8 cellular contexts compared by ENCODE assay signal in the genomic region with DNA sequence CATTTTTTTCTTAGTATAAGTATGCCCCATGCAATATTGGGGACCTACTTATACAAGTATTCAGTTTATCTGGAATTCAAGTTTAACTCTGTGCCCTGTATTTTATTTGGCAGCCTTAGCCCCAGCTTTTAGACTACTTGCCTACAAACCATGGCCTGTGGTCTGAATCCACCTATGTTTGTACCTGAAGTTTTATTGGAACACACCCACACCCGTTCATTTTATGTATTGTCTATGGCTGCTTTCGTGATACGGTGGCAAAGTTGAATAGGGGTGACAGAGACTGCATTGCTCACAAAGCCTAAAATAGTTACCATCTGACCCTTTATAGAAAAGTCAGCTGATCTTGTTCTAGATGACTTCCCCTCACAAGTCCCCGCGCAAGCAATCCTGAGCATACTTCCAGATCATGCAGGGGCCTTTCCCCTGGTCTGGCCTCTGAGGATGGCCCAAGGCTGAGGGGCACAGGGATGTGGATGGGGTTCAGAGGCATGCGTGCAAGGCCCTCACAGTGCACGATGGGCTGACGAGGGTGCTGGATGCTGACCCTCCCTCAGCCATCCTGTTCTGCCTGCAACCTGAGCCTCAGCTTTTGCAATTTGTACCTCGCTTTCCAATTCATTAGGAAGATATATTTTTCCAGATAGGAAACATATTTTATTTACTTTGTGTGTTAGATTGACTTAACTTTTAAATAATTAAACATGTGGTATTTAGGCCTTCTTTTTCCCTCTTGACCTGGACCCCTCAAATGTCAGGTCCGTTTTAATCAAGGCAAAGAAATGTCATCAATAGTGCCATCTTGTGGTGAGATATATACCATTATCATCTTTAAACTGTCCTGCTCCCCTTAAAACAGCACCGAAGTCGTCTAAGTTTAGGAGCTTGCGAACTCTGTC.
A peak's percentile ranks its signal among the peaks of the same experiment; 100 is the strongest.
DNase-seq lines count a peak whose midpoint lies in the region; ATAC-seq, FAIRE-seq and TF ChIP-seq lines count a peak whose summit lies in the region.

No MANE protein-coding gene starts in this region.

- peak in 2 of 3 donors; percentile 48 to 73 for DNase-seq in CD4-positive, CD25-positive, alpha-beta regulatory T cell
- DNase-seq in KBM-7 (peak; percentile 62), SK-N-SH (peak; percentile 49), fibroblast of peridontal ligament (ENCODE audit: extremely low read depth) (peak; percentile 57), pancreas (no peak)
- no peak for DNase-seq in activated T-cell treated with anti-CD3 and anti-CD28 coated beads, Interleukin-2, amount 50 U/mL, for 24 hours

- peak overlapping the region; percentile 22 for H3K4me3 ChIP-seq in CD4-positive, CD25-positive, alpha-beta regulatory T cell (ENCODE audit: low read depth, low read length)
- H3K4me3 ChIP-seq in SK-N-SH (ENCODE audit: low read depth in 2 of 2, low read length in 1 of 2) (no peak overlapping the region), pancreas (no peak overlapping the region)

- CTCF ChIA-PET in SK-N-SH (lab: Yijun Ruan, JAX) = interaction anchor here (0.6 to 5.4 kb wide), 36 partner anchors 10 to 864 kb away, joined by 3 to 92 read pairs (median 6); partner anchors contain the start of gene FUT8

- in situ Hi-C loops in KBM-7 (cut with MboI; ENCODE audit: low pct_unique_long_range_greater_than_20kb, low sequenced_read_pairs) = no loop called here

- peak overlapping the region in 1 of 4 donors; percentile 1 for H3K4me3 Mint-ChIP-seq in CD4-positive, CD25-positive, alpha-beta regulatory T cell
- H3K4me3 Mint-ChIP-seq in activated T-cell treated with anti-CD3 and anti-CD28 coated beads, Interleukin-2, amount 50 U/mL, for 24 hours = no peak overlapping the region

- H3F3A ChIP-seq in SK-N-SH (replicated peaks; ENCODE audit: insufficient read depth) = no peaks in the 10 kb centered on the region

- H3K9ac ChIP-seq in SK-N-SH = no peak overlapping the region

- H2AFZ ChIP-seq in SK-N-SH (ENCODE audit: low read depth) = no peak overlapping the region

- H3K36me3 ChIP-seq in CD4-positive, CD25-positive, alpha-beta regulatory T cell (ENCODE audit: control insufficient read depth, insufficient read depth, low read length) = no peaks in the 10 kb centered on the region
- H3K36me3 ChIP-seq in SK-N-SH (replicated peaks in 1 of 2; ENCODE audit: control insufficient read depth in 1 of 2, insufficient read depth in 2 of 2, low read length in 1 of 2) = no peaks in the 10 kb centered on the region
- H3K36me3 ChIP-seq in pancreas = no peaks in the 10 kb centered on the region

- no peaks in the 10 kb centered on the region for H3K9me3 ChIP-seq in CD4-positive, CD25-positive, alpha-beta regulatory T cell (ENCODE audit: control insufficient read depth in 2 of 2, low read length in 2 of 2)
- H3K9me3 ChIP-seq in SK-N-SH (no peaks in the 10 kb centered on the region), pancreas (no peaks in the 10 kb centered on the region)

- no peaks in the 10 kb centered on the region for H3K79me2 ChIP-seq in SK-N-SH (ENCODE audit: insufficient read depth)

- no peaks in the 10 kb centered on the region for H3K9me3 Mint-ChIP-seq in CD4-positive, CD25-positive, alpha-beta regulatory T cell
- no peaks in the 10 kb centered on the region for H3K9me3 Mint-ChIP-seq in activated T-cell treated with anti-CD3 and anti-CD28 coated beads, Interleukin-2, amount 50 U/mL, for 24 hours

- TF ChIP-seq POLR2A in GM18505 (IDR thresholded peaks at IDR 0.05; ENCODE audit: borderline replicate concordance, extremely low read depth, insufficient read depth, insufficient read length) = no peak

- H4K20me1 ChIP-seq in SK-N-SH (ENCODE audit: insufficient read depth) = no peaks in the 10 kb centered on the region

- H3K9me2 ChIP-seq in SK-N-SH = no peaks in the 10 kb centered on the region

- no peak overlapping the region for H3K4me2 ChIP-seq in SK-N-SH

- POLR2A ChIA-PET in SK-N-SH (lab: Yijun Ruan, JAX) = no interaction called here

- peak overlapping the region in 2 of 3 donors; percentile 47 to 80 for H3K27ac Mint-ChIP-seq in CD4-positive, CD25-positive, alpha-beta regulatory T cell
- H3K27ac Mint-ChIP-seq in activated T-cell treated with anti-CD3 and anti-CD28 coated beads, Interleukin-2, amount 50 U/mL, for 24 hours = no peak overlapping the region

- H3K4me1 Mint-ChIP-seq in CD4-positive, CD25-positive, alpha-beta regulatory T cell = peaks cover 8 to 37% (median 21%) of the 10 kb centered on the region in 4 donors
- H3K4me1 Mint-ChIP-seq in activated T-cell treated with anti-CD3 and anti-CD28 coated beads, Interleukin-2, amount 50 U/mL, for 24 hours (ENCODE audit: low read depth) = peaks cover 24% of the 10 kb centered on the region

- no peaks in the 10 kb centered on the region for H3K36me3 Mint-ChIP-seq in CD4-positive, CD25-positive, alpha-beta regulatory T cell
- no peaks in the 10 kb centered on the region for H3K36me3 Mint-ChIP-seq in activated T-cell treated with anti-CD3 and anti-CD28 coated beads, Interleukin-2, amount 50 U/mL, for 24 hours (ENCODE audit: low read depth)

- TF ChIP-seq CTCF in SK-N-SH (IDR thresholded peaks at IDR 0.05) = peak; percentile 69
- TF ChIP-seq CTCF in pancreas (IDR thresholded peaks at IDR 0.05) = peak in 3 of 4 donors; percentile 9 to 43 (median 32)

- no peak for TF ChIP-seq EP300 in SK-N-SH (IDR thresholded peaks at IDR 0.05; ENCODE audit: borderline replicate concordance in 1 of 2, low read depth in 1 of 2, low read length in 1 of 2)

- no peak for FAIRE-seq in pancreas (lab: Jason Lieb, UNC)

- peak; percentile 41 to 52 for ATAC-seq in CD4-positive, CD25-positive, alpha-beta regulatory T cell (ENCODE audit: low read depth in 2 of 2)
- peak; percentile 63 for ATAC-seq in GM18909 (IDR thresholded peaks at IDR 0.05; ENCODE audit: poor library complexity, unreplicated experiment)
- peak in 3 of 4 donors; percentile 61 to 80 (median 62) for ATAC-seq in pancreas
- ATAC-seq in GM18505 (IDR thresholded peaks at IDR 0.05; ENCODE audit: unreplicated experiment) = no peak

- 47% methylated on average over 13 of the region's 13 CpGs for WGBS in SK-N-SH (ENCODE audit: low lambda C conversion rate)
- WGBS in pancreas, 2 donors = 54 to 61% methylated on average over 13 of the region's 13 CpGs

- peaks cover 4% of the 10 kb centered on the region for H3K27me3 Mint-ChIP-seq in CD4-positive, CD25-positive, alpha-beta regulatory T cell
- H3K27me3 Mint-ChIP-seq in activated T-cell treated with anti-CD3 and anti-CD28 coated beads, Interleukin-2, amount 50 U/mL, for 24 hours = peaks cover 2% of the 10 kb centered on the region

- intact Hi-C loops in pancreas (cut with DNase I) = loop anchor here in 2 of 3 donors (5.0 kb wide), 2 partner anchors 792 to 802 kb away; no protein-coding TSS in a partner anchor

- H3K27ac ChIP-seq in CD4-positive, CD25-positive, alpha-beta regulatory T cell (ENCODE audit: insufficient read depth, low read length, poor library complexity, severe bottlenecking) = no peak overlapping the region
- H3K27ac ChIP-seq in SK-N-SH (ENCODE audit: low read depth in 2 of 2, low read length in 1 of 2) (no peak overlapping the region), pancreas (no peak overlapping the region)

- peaks cover 21% of the 10 kb centered on the region for H3K4me1 ChIP-seq in CD4-positive, CD25-positive, alpha-beta regulatory T cell (ENCODE audit: control insufficient read depth, insufficient read depth, low read length, poor library complexity, severe bottlenecking)
- no peaks in the 10 kb centered on the region for H3K4me1 ChIP-seq in SK-N-SH (ENCODE audit: control insufficient read depth in 1 of 2, insufficient read depth in 2 of 2, low read depth in 1 of 2, low read length in 1 of 2)
- no peaks in the 10 kb centered on the region for H3K4me1 ChIP-seq in pancreas

- H3K27me3 ChIP-seq in CD4-positive, CD25-positive, alpha-beta regulatory T cell (ENCODE audit: control insufficient read depth, insufficient read depth, low read length) = no peaks in the 10 kb centered on the region
- H3K27me3 ChIP-seq in SK-N-SH (ENCODE audit: insufficient read depth) (no peaks in the 10 kb centered on the region), pancreas (no peaks in the 10 kb centered on the region)

- TF ChIP-seq RAD21 in SK-N-SH (IDR thresholded peaks at IDR 0.05; ENCODE audit: low read length) = peak; percentile 65

TF ChIP-seq in SK-N-SH, 30 proteins besides CTCF, POLR2A, EP300 and RAD21:
- no peak for TF ChIP-seq SIN3A (IDR thresholded peaks at IDR 0.05; ENCODE audit: borderline replicate concordance, low read depth, low read length)
- peak; percentile 52; the same call in 1 of the 2 replicates for TF ChIP-seq SMC3 (IDR thresholded peaks at IDR 0.05; ENCODE audit: low read depth, low read length)
- no peak for TF ChIP-seq RXRA (IDR thresholded peaks at IDR 0.05; ENCODE audit: borderline replicate concordance, low read depth)
- TF ChIP-seq POLR2AphosphoS5 (IDR thresholded peaks at IDR 0.05; ENCODE audit: low read depth, low read length) = no peak

Comparison
In these comparisons a context has a peak if more than half of its experiments do, and no peak if none do; other contexts are left out.
1. DNase-seq: peak in CD4-positive, CD25-positive, alpha-beta regulatory T cell (2 of 3), KBM-7 (single experiment), SK-N-SH (single experiment) and fibroblast of peridontal ligament (single experiment); none in pancreas (0 of 6) and activated T-cell treated with anti-CD3 and anti-CD28 coated beads, Interleukin-2, amount 50 U/mL, for 24 hours (single experiment).